Comparison of ENCODE assay signal across 8 cellular contexts in genomic region chr3:16309558-16309957, GRCh38. TPM values are rescaled to one million over a fixed set of nuclear protein-coding genes. Genes with fewer than 3 reads are reported as not detected.
DNase-seq lines count a peak whose midpoint lies in the region; ATAC-seq and TF ChIP-seq lines count a peak whose summit lies in the region.

No MANE protein-coding gene starts in this region.

- H3K27me3 Mint-ChIP-seq in activated CD4-positive, alpha-beta T cell treated with anti-CD3 and anti-CD28 coated beads, Interleukin-2, amount 10 ng/mL, durations not matched to agents 24 days and 14 days, result no peaks in the 10 kb centered on the region

- DNase-seq in ELR (ENCODE audit: low read depth), result peak; percentile 72
- peak; percentile 87 for DNase-seq in activated CD4-positive, alpha-beta T cell treated with anti-CD3 and anti-CD28 coated beads, Interleukin-2, amount 10 ng/mL, durations not matched to agents 24 days and 14 days
- peak; percentile 49 for DNase-seq in kidney glomerular epithelial cell (lab: John Stamatoyannopoulos, UW)
- DNase-seq in midbrain (lab: John Stamatoyannopoulos, UW), result no peak
- no peak for DNase-seq in tibial artery
- DNase-seq in medulla oblongata (ENCODE audit: extremely low spot score), result no peak

- H3K27me3 ChIP-seq in tibial artery, result no peaks in the 10 kb centered on the region

- H3K27ac ChIP-seq in tibial artery, result no peak overlapping the region

- H3K9me3 Mint-ChIP-seq in activated CD4-positive, alpha-beta T cell treated with anti-CD3 and anti-CD28 coated beads, Interleukin-2, amount 10 ng/mL, durations not matched to agents 24 days and 14 days, result peaks cover 6% of the 10 kb centered on the region

- TF ChIP-seq CTCF in tibial artery (IDR thresholded peaks at IDR 0.05), result no peak

- H3K9me3 ChIP-seq in tibial artery, result no peaks in the 10 kb centered on the region

- intact Hi-C loops in activated CD4-positive, alpha-beta T cell treated with anti-CD3 and anti-CD28 coated beads, Interleukin-2, amount 10 ng/mL, durations not matched to agents 24 days and 14 days (cut with micrococcal nuclease), result loop anchor here (1.0 to 10.0 kb wide), 6 partner anchors 8 to 575 kb away; partner anchors contain the start of genes PLCL2 and RFTN1
- intact Hi-C loops in tibial artery (cut with DNase I; ENCODE audit: low total_unique reads), result no loop called here

- H3K4me1 Mint-ChIP-seq in activated CD4-positive, alpha-beta T cell treated with anti-CD3 and anti-CD28 coated beads, Interleukin-2, amount 10 ng/mL, durations not matched to agents 24 days and 14 days, result peaks cover 80% of the 10 kb centered on the region

- no peak overlapping the region for H3K4me3 ChIP-seq in tibial artery

- H3K4me3 Mint-ChIP-seq in activated CD4-positive, alpha-beta T cell treated with anti-CD3 and anti-CD28 coated beads, Interleukin-2, amount 10 ng/mL, durations not matched to agents 24 days and 14 days, result peak overlapping the region; percentile 61

- peak; percentile 87 for ATAC-seq in GM21526 (IDR thresholded peaks at IDR 0.05; ENCODE audit: low FRiP score, unreplicated experiment)
- ATAC-seq in HG03575 (IDR thresholded peaks at IDR 0.05; ENCODE audit: extremely low read depth, insufficient number of reproducible peaks, low FRiP score, unreplicated experiment), result peak; percentile 92

- peaks cover 0 to 5% (median 0%) of the 10 kb centered on the region in 4 donors for H3K4me1 ChIP-seq in tibial artery

- H3K36me3 ChIP-seq in tibial artery, result peaks cover 3 to 35% (median 19%) of the 10 kb centered on the region in 3 donors

- peaks cover 59% of the 10 kb centered on the region for H3K36me3 Mint-ChIP-seq in activated CD4-positive, alpha-beta T cell treated with anti-CD3 and anti-CD28 coated beads, Interleukin-2, amount 10 ng/mL, durations not matched to agents 24 days and 14 days (ENCODE audit: low read depth)

- H3K27ac Mint-ChIP-seq in activated CD4-positive, alpha-beta T cell treated with anti-CD3 and anti-CD28 coated beads, Interleukin-2, amount 10 ng/mL, durations not matched to agents 24 days and 14 days, result peak overlapping the region; percentile 89

RNA-seq across cellular contexts. Expression of gene OXNAD1, which starts 44.5 kb away (rescaled TPM):
- total RNA-seq in activated CD4-positive, alpha-beta T cell treated with anti-CD3 and anti-CD28 coated beads, Interleukin-2, amount 10 ng/mL, durations not matched to agents 24 days and 14 days, result 27.1 and 29.8 TPM in 2 replicates

RNA-seq across cellular contexts. Expression of gene DPH3, which starts 44.8 kb away (rescaled TPM):
- total RNA-seq in activated CD4-positive, alpha-beta T cell treated with anti-CD3 and anti-CD28 coated beads, Interleukin-2, amount 10 ng/mL, durations not matched to agents 24 days and 14 days, result 27.6 and 30.1 TPM in 2 replicates

Comparison
In these comparisons a context has a peak if more than half of its experiments do, and no peak if none do; other contexts are left out.
1. DNase-seq: peak in ELR (single experiment), activated CD4-positive, alpha-beta T cell treated with anti-CD3 and anti-CD28 coated beads, Interleukin-2, amount 10 ng/mL, durations not matched to agents 24 days and 14 days (single experiment) and kidney glomerular epithelial cell (single experiment); none in midbrain (single experiment), tibial artery (0 of 2) and medulla oblongata (single experiment).